8 cellular contexts compared by ENCODE assay signal in the genomic region with DNA sequence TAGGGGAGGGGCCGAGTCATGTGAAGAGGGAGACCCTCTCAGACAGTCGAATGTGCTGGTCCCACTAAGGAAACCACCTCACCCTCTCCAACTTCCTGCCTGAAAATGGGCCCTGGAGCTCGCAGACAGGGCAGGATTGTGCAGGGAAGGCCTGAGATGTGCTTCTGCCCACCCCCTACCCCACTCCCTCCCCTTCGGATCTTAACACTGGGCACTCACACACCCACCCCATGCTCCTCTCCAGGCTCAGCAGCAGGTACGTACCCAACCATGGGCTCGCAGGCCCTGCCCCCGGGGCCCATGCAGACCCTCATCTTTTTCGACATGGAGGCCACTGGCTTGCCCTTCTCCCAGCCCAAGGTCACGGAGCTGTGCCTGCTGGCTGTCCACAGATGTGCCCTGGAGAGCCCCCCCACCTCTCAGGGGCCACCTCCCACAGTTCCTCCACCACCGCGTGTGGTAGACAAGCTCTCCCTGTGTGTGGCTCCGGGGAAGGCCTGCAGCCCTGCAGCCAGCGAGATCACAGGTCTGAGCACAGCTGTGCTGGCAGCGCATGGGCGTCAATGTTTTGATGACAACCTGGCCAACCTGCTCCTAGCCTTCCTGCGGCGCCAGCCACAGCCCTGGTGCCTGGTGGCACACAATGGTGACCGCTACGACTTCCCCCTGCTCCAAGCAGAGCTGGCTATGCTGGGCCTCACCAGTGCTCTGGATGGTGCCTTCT. TPM values are rescaled to one million over a fixed set of nuclear protein-coding genes. Genes with fewer than 3 reads are reported as not detected.
DNase-seq lines count a peak whose midpoint lies in the region; ATAC-seq and TF ChIP-seq lines count a peak whose summit lies in the region.

No MANE protein-coding gene starts in this region.

- peak overlapping the region; percentile 97 for H3K27ac Mint-ChIP-seq in neural crest cell (ENCODE audit: unreplicated experiment)

- H3K4me3 ChIP-seq in GM08714 (ENCODE audit: low read length) (peak overlapping the region; percentile 79), WI38 (ENCODE audit: low read depth, low read length) (peak overlapping the region; percentile 52)

- peak overlapping the region; percentile 91 for H3K4me3 Mint-ChIP-seq in neural crest cell

- DNase-seq in erythroblast (lab: John Stamatoyannopoulos, UW) (peak; percentile 48 to 53), neural crest cell (ENCODE audit: low read depth, low spot score) (no peak), amniotic stem cell (lab: John Stamatoyannopoulos, UW) (no peak), NCI-H1694 treated with DMSO at 0.1 percent for 48 hours (lab: John Stamatoyannopoulos, UW) (no peak)

- H3K36me3 Mint-ChIP-seq in neural crest cell (ENCODE audit: low read depth): no peaks in the 10 kb centered on the region

- H3K4me1 Mint-ChIP-seq in neural crest cell: peaks cover 40% of the 10 kb centered on the region

- H3K27me3 Mint-ChIP-seq in neural crest cell (ENCODE audit: low read depth): peaks cover 3% of the 10 kb centered on the region

- ATAC-seq in HG02759 (IDR thresholded peaks at IDR 0.05; ENCODE audit: unreplicated experiment) (peak; percentile 5), HG02970 (IDR thresholded peaks at IDR 0.05; ENCODE audit: low FRiP score, unreplicated experiment) (no peak)

- H3K9me3 Mint-ChIP-seq in neural crest cell: no peaks in the 10 kb centered on the region

- no peak for TF ChIP-seq CTCF in WI38 (IDR thresholded peaks at IDR 0.05; ENCODE audit: low read depth, low read length)
- no peak for TF ChIP-seq CTCF in neural crest cell (conservative IDR thresholded peaks at IDR 0.05)

- peak; percentile 63 for TF ChIP-seq POLR2A in erythroblast (IDR thresholded peaks at IDR 0.05; ENCODE audit: low read length)

RNA-seq across cellular contexts. Expression of a gene that starts 20.0 kb away (rescaled TPM):
- 21.8 and 22.1 TPM in 2 replicates for total RNA-seq in neural crest cell

RNA-seq across cellular contexts. Expression of a gene that starts 26.5 kb away (rescaled TPM):
- total RNA-seq in neural crest cell: 309 and 318 TPM in 2 replicates

RNA-seq across cellular contexts. Expression of a gene that starts 26.6 kb away (rescaled TPM):
- total RNA-seq in neural crest cell: 12.4 TPM in 2 replicates

RNA-seq across cellular contexts. Expression of a gene that starts 36.7 kb away (rescaled TPM):
- total RNA-seq in neural crest cell: 161 and 180 TPM in 2 replicates

RNA-seq across cellular contexts. Expression of a gene that starts 37.4 kb away (rescaled TPM):
- total RNA-seq in neural crest cell: 117 and 124 TPM in 2 replicates

Comparison
In these comparisons a context has a peak if more than half of its experiments do, and no peak if none do; other contexts are left out.
1. DNase-seq: peak in erythroblast (2 of 2); none in neural crest cell (single experiment), amniotic stem cell (single experiment) and NCI-H1694 treated with DMSO at 0.1 percent for 48 hours (single experiment).